ENCODE assay signal across 11 cellular contexts in the genomic region with DNA sequence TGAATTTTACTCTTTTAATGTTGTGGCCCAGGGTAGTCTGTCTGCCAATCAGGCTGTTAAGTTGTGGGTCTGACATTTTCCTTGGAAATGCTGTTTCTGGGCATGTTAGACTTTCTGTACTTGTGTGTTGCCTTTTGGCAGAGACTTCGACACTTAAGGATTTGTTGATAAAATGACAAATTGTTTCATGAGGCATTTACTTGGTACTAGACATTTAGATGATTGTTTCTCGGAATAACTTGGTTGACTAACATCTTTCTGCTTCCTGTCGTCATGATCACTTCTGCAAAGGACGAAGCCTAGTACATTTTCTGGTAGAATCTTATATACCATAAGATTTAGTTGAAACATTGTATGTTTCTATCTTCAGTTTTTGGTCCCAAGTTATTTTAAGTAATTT.
"Had no signal": no experiment of that assay in that cellular context is flagged by ENCODE, and none has a peak within 500 bp of the region (broad histone marks: within the 10 kb centered on the region; RNA-seq: fewer than 3 reads in every experiment).

No MANE protein-coding gene starts in this region.

- H3K27ac Mint-ChIP-seq: activated CD4-positive, alpha-beta memory T cell treated with anti-CD3 and anti-CD28 coated beads for 36 hours; activated naive CD8-positive, alpha-beta T cell treated with anti-CD3 and anti-CD28 coated beads for 36 hours; activated T-cell treated with anti-CD3 and anti-CD28 coated beads, Interleukin-2, amount 50 U/mL, for 72 hours had no signal

- H3K4me3 Mint-ChIP-seq: activated CD4-positive, alpha-beta memory T cell treated with anti-CD3 and anti-CD28 coated beads for 36 hours; activated naive CD8-positive, alpha-beta T cell treated with anti-CD3 and anti-CD28 coated beads for 36 hours; activated T-cell treated with anti-CD3 and anti-CD28 coated beads, Interleukin-2, amount 50 U/mL, for 72 hours; natural killer cell treated with Interleukin-12 subunit alpha and Interleukin-12 subunit beta and Interleukin-15 and Interleukin-18, amount 100 ng/mL, for 72 hours had no signal

- H3K27ac ChIP-seq: breast epithelium, vagina had no signal

- H3K36me3 Mint-ChIP-seq: activated CD4-positive, alpha-beta memory T cell treated with anti-CD3 and anti-CD28 coated beads for 36 hours; activated naive CD8-positive, alpha-beta T cell treated with anti-CD3 and anti-CD28 coated beads for 36 hours; natural killer cell treated with Interleukin-12 subunit alpha and Interleukin-12 subunit beta and Interleukin-15 and Interleukin-18, amount 100 ng/mL, for 72 hours had no signal

- DNase-seq: activated CD4-positive, alpha-beta memory T cell treated with anti-CD3 and anti-CD28 coated beads for 36 hours; activated CD4-positive, alpha-beta T cell treated with anti-CD3 and anti-CD28 coated beads for 1 hour; activated gamma-delta T cell treated with Interleukin-2 at 50 U/mL for 16 hours; activated naive CD8-positive, alpha-beta T cell treated with anti-CD3 and anti-CD28 coated beads for 36 hours; activated T-cell treated with anti-CD3 and anti-CD28 coated beads, Interleukin-2, amount 50 U/mL, for 72 hours; stimulated activated CD4-positive, alpha-beta T cell treated with anti-CD3 and anti-CD28 coated beads, Interleukin-2, amount 100 ng/mL, for 48 hours; stimulated activated naive CD4-positive, alpha-beta T cell treated with Interleukin-2 at 50 U/mL for 16 hours; T-helper 2 cell had no signal

- H3K27me3 Mint-ChIP-seq: activated CD4-positive, alpha-beta memory T cell treated with anti-CD3 and anti-CD28 coated beads for 36 hours; activated naive CD8-positive, alpha-beta T cell treated with anti-CD3 and anti-CD28 coated beads for 36 hours; natural killer cell treated with Interleukin-12 subunit alpha and Interleukin-12 subunit beta and Interleukin-15 and Interleukin-18, amount 100 ng/mL, for 72 hours had no signal

- H3K4me3 ChIP-seq: breast epithelium, vagina had no signal

- ATAC-seq: activated T-cell treated with anti-CD3 and anti-CD28 coated beads, Interleukin-2, amount 50 U/mL, for 72 hours; natural killer cell treated with Interleukin-12 subunit alpha and Interleukin-12 subunit beta and Interleukin-15 and Interleukin-18, amount 100 ng/mL, for 72 hours had no signal

- H3K27me3 ChIP-seq: breast epithelium, vagina had no signal

- H3K9me3 ChIP-seq: breast epithelium, vagina had no signal

- H3K36me3 ChIP-seq: breast epithelium, vagina had no signal

- H3K9me3 Mint-ChIP-seq: activated CD4-positive, alpha-beta memory T cell treated with anti-CD3 and anti-CD28 coated beads for 36 hours; activated naive CD8-positive, alpha-beta T cell treated with anti-CD3 and anti-CD28 coated beads for 36 hours; activated T-cell treated with anti-CD3 and anti-CD28 coated beads, Interleukin-2, amount 50 U/mL, for 72 hours; natural killer cell treated with Interleukin-12 subunit alpha and Interleukin-12 subunit beta and Interleukin-15 and Interleukin-18, amount 100 ng/mL, for 72 hours had no signal
